7 cellular contexts compared by ENCODE assay signal in the genomic region with DNA sequence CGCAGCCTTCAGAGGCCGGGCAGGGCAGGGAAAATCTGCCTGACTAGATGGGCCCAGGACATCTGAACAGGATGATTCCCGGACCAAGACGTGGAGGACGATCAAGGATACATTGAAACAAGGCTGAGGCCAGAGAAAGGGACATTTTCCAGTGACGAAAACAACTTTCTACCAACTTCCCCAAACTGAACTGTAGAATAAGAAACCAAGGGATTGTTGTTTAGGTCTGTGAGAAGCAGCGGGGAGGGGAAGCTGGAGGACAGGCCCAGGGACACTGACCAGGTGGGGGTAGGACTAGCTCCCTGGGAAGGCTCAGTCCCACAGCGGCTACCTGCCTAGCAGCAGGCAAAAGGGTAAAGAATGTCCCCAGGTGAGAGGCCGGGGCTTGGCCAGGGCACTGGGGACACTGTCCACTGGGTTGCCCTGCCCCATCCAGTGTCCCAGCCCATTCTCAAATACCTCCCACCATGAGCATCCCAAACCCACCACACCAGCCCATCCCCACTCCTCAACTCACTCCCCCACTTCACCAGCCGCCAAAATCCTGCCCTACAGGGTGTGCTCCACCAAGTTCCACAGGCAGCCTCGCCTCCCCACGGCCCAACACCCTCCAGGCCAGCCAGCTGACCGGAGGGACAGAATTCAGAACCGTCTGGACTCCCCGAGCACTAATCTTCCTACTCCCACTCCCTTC. TPM values are rescaled to one million over a fixed set of nuclear protein-coding genes. Genes with fewer than 3 reads are reported as not detected.
A peak's percentile ranks its signal among the peaks of the same experiment; 100 is the strongest.
DNase-seq lines count a peak whose midpoint lies in the region; ATAC-seq, FAIRE-seq and TF ChIP-seq lines count a peak whose summit lies in the region.
"Had no signal": no experiment of that assay in that cellular context is flagged by ENCODE, and none has a peak within 500 bp of the region (broad histone marks: within the 10 kb centered on the region; RNA-seq: fewer than 3 reads in every experiment).

No MANE protein-coding gene starts in this region.

- no peaks in the 10 kb centered on the region for H4K20me1 ChIP-seq in GM12878 (ENCODE audit: control insufficient read depth, insufficient read depth)

- peak; percentile 18 for FAIRE-seq in GM12878 (lab: Jason Lieb, UNC)

- ATAC-seq in GM12878 (peak; percentile 5), naive B cell (ENCODE audit: low read depth in 2 of 2) (peak; percentile 47 to 63), HG02970 (IDR thresholded peaks at IDR 0.05; ENCODE audit: low FRiP score, unreplicated experiment) (no peak)

- H3K9me3 ChIP-seq in GM12878 (replicated peaks; ENCODE audit: control insufficient read depth, insufficient read depth, low read length), result no peaks in the 10 kb centered on the region

- CTCF ChIA-PET in GM12878 (lab: Yijun Ruan, JAX), result interaction anchor here (0.7 to 7.1 kb wide), 9 partner anchors 11 to 197 kb away, joined by 3 to 48 read pairs (median 5); no protein-coding TSS in a partner anchor

- DNase-seq in GM12865 (ENCODE audit: low read depth), result no peak
- no peak for DNase-seq in GM12878 (ENCODE audit: low read depth, low spot score)
- no peak for DNase-seq in naive B cell
- no peak for DNase-seq in ACHN
- DNase-seq in occipital lobe (lab: John Stamatoyannopoulos, UW), result no peak

- H3K79me2 ChIP-seq in GM12878 (ENCODE audit: control insufficient read depth, insufficient read depth, low read length), result peaks cover 52% of the 10 kb centered on the region

- TF ChIP-seq CTCF in GM12865 (IDR thresholded peaks at IDR 0.05; ENCODE audit: insufficient read depth, low read depth, low read length, missing control alignments) (no peak), GM12878 (IDR thresholded peaks at IDR 0.05 in 2 of 3, conservative IDR thresholded peaks at IDR 0.05 in 1 of 3; ENCODE audit: control insufficient read depth in 2 of 3, extremely low read depth in 1 of 3, insufficient read depth in 1 of 3, low read depth in 3 of 3, low read length in 3 of 3) (no peak)

- 30% methylated on average over 15 of the region's 15 CpGs for WGBS in GM12878 (ENCODE audit: insufficient coverage, insufficient replicate concordance, low lambda C conversion rate, missing lambda C conversion rate)

- no peaks in the 10 kb centered on the region for H3K9me3 Mint-ChIP-seq in naive B cell
- H3K9me3 Mint-ChIP-seq: T-cell had no signal

- no peak for TF ChIP-seq EP300 in GM12878 (IDR thresholded peaks at IDR 0.05; ENCODE audit: borderline replicate concordance in 1 of 2, control insufficient read depth in 1 of 2, low read depth in 2 of 2, low read length in 2 of 2)

- peak overlapping the region; percentile 79 for H3K4me2 ChIP-seq in GM12878 (ENCODE audit: control insufficient read depth, insufficient read depth)

- H3K27me3 Mint-ChIP-seq in naive B cell, result peaks cover 12 to 31% (median 13%) of the 10 kb centered on the region in 3 donors
- H3K27me3 Mint-ChIP-seq: T-cell had no signal

- peaks cover 11 to 14% (median 12%) of the 10 kb centered on the region in 3 donors for H3K4me1 Mint-ChIP-seq in naive B cell

- no peaks in the 10 kb centered on the region for H3K27me3 ChIP-seq in GM12878 (replicated peaks in 1 of 2; ENCODE audit: control insufficient read depth in 2 of 2, insufficient read depth in 2 of 2, low read length in 1 of 2)

- TF ChIP-seq POLR2A in GM12878 (IDR thresholded peaks at IDR 0.05; ENCODE audit: low read depth, low read length), result no peak

- H3K4me3 ChIP-seq in GM12865 (ENCODE audit: low read depth, low read length) (peak overlapping the region; percentile 75), GM12878 (peak overlapping the region; percentile 97)

- SMC1A ChIA-PET in GM12878 (lab: Charles Lee; ENCODE audit: uncharacterized antibody, unreplicated experiment), result interaction anchor here (0.9 to 4.2 kb wide), 5 partner anchors 11 to 125 kb away, joined by 3 to 19 read pairs (median 6); no protein-coding TSS in a partner anchor

- peak overlapping the region; percentile 97; the same call in 1 of the 2 replicates for H2AFZ ChIP-seq in GM12878 (ENCODE audit: control insufficient read depth, low read depth, low read length)

- intact Hi-C loops in GM12878 (cut with micrococcal nuclease; ENCODE audit: unreplicated experiment), result no loop called here

- BruUV-seq in GM12878 (replicated peaks; lab: Mats Ljungman, UMichigan), result no TSS peak

- peak overlapping the region in 3 of 8 donors; percentile 25 to 86 (median 83) for H3K4me3 Mint-ChIP-seq in naive B cell
- H3K4me3 Mint-ChIP-seq: T-cell had no signal

- H3K27ac ChIP-seq in GM12878 (ENCODE audit: control insufficient read depth, insufficient read depth), result peak overlapping the region; percentile 88

- no peaks in the 10 kb centered on the region for H3K36me3 ChIP-seq in GM12878 (ENCODE audit: control insufficient read depth in 2 of 2, insufficient read depth in 2 of 2, low read length in 1 of 2)

- no peaks in the 10 kb centered on the region for H3K36me3 Mint-ChIP-seq in naive B cell
- H3K36me3 Mint-ChIP-seq: T-cell had no signal

- RAD21 ChIA-PET in GM12878 (lab: Charles Lee; ENCODE audit: unreplicated experiment), result interaction anchor here (1.4 to 3.7 kb wide), 8 partner anchors 10 to 125 kb away, joined by 3 to 21 read pairs (median 11); no protein-coding TSS in a partner anchor

- in situ Hi-C loops in GM12878 (cut with MboI), result no loop called here
- in situ Hi-C loops in ACHN (cut with HindIII; ENCODE audit: low pct_ligation_motif_present, low pct_unique_long_range_greater_than_20kb, low sequenced_read_pairs), result no loop called here

- peak overlapping the region in 1 of 6 donors; percentile 81 for H3K27ac Mint-ChIP-seq in naive B cell
- H3K27ac Mint-ChIP-seq: T-cell had no signal

- POLR2A ChIA-PET in GM12878 (lab: Charles Lee), result interaction anchor here (0.5 to 2.6 kb wide), 10 partner anchors 8 to 173 kb away, joined by 3 to 14 read pairs (median 4); a partner anchor contains a TSS

- peaks cover 36% of the 10 kb centered on the region for H3K4me1 ChIP-seq in GM12878 (ENCODE audit: control insufficient read depth, insufficient read depth, low read length)

- H3K9ac ChIP-seq in GM12878 (ENCODE audit: control insufficient read depth, insufficient read depth, low read length), result peak overlapping the region; percentile 90

- TF ChIP-seq RAD21 in GM12878 (IDR thresholded peaks at IDR 0.05; ENCODE audit: insufficient read depth, low read depth, low read length), result no peak

RNA-seq across cellular contexts. Expression of a gene that starts 1.0 kb away (rescaled TPM):
- total RNA-seq in GM12878 (2013; cell fraction: nucleolus; rRNA removed), result 25.3 and 26.1 TPM in 2 replicates
- total RNA-seq in GM12878 (2014; rRNA removed) (11.7 and 14.1 TPM in 2 replicates), GM12878 (2014; rRNA removed; fragmentation: Illumina TruSeq; extraction: Trizol) (7.3 and 9.8 TPM in 2 replicates), GM12878 (2021) (16.2 and 16.5 TPM in 2 replicates), occipital lobe (14.8 TPM)
- polyA plus RNA-seq in GM12878 (2011; ENCODE audit: low read depth), result 4.1 TPM
- polyA plus RNA-seq in GM12878 (2011; rRNA removed) (16.5 and 18.9 TPM in 2 replicates), GM12878 (2014; fragmentation: Illumina TruSeq; extraction: Trizol) (6.4 and 14.8 TPM in 2 replicates), GM12878 (2014; fragmentation: Nextera tagmentation; extraction: Ambion mirVana) (under 1 TPM; 0.24 to 0.77 TPM), GM12878 (2014; rRNA removed) (12.7 and 13.1 TPM in 2 replicates), GM12878 (2016; fragmentation: Nextera tagmentation; extraction: Ambion mirVana) (10 to 100 TPM; 10.6 to 13.0 TPM), naive B cell (ENCODE audit: low read depth in 6 of 6) (1 to 10 TPM in 2 of 6 donors, under 1 TPM in 2, not detected in 2; 0.34 to 1.8 (median 1.0) TPM)
- polyA plus RNA-seq in GM12878 (2011; cell fraction: cytosol; rRNA removed), result 16.0 and 25.6 TPM in 2 replicates
- polyA plus RNA-seq in GM12878 (2011; cell fraction: nucleus; rRNA removed), result 30.0 and 37.3 TPM in 2 replicates
- polyA plus RNA-seq in GM12878 (2012), result 7.0 and 13.2 TPM in 2 replicates
- polyA minus RNA-seq in GM12878 (2011; rRNA and poly(A)+ RNA removed), result 22.5 and 36.4 TPM in 2 replicates
- 13.6 and 15.8 TPM in 2 replicates for polyA minus RNA-seq in GM12878 (2011; cell fraction: cytosol; rRNA and poly(A)+ RNA removed)
- 24.8 and 42.8 TPM in 2 replicates for polyA minus RNA-seq in GM12878 (2011; cell fraction: nucleus; rRNA and poly(A)+ RNA removed)

RNA-seq across cellular contexts. Expression of a gene that starts 30.4 kb away (rescaled TPM):
- total RNA-seq in GM12878 (2013; cell fraction: nucleolus; rRNA removed), result 2.3 and 2.8 TPM in 2 replicates
- total RNA-seq in GM12878 (2014; rRNA removed) (1.0 and 1.4 TPM in 2 replicates), GM12878 (2014; rRNA removed; fragmentation: Illumina TruSeq; extraction: Trizol) (0.60 and 0.72 TPM in 2 replicates), GM12878 (2021) (0.90 and 1.5 TPM in 2 replicates), occipital lobe (not detected)
- 0.33 TPM for polyA plus RNA-seq in GM12878 (2011; ENCODE audit: low read depth)
- polyA plus RNA-seq in GM12878 (2011; rRNA removed) (1.4 and 2.0 TPM in 2 replicates), GM12878 (2014; fragmentation: Illumina TruSeq; extraction: Trizol) (0.10 and 0.62 TPM in 2 replicates), GM12878 (2014; fragmentation: Nextera tagmentation; extraction: Ambion mirVana) (under 1 TPM; 0.10 to 0.20 TPM), GM12878 (2014; rRNA removed) (1.6 and 4.0 TPM in 2 replicates), GM12878 (2016; fragmentation: Nextera tagmentation; extraction: Ambion mirVana) (1 to 10 TPM; 1.4 to 2.3 TPM), naive B cell (ENCODE audit: low read depth in 6 of 6) (not detected)
- 4.7 and 9.6 TPM in 2 replicates for polyA plus RNA-seq in GM12878 (2011; cell fraction: cytosol; rRNA removed)
- polyA plus RNA-seq in GM12878 (2011; cell fraction: nucleus; rRNA removed), result 3.3 and 9.4 TPM in 2 replicates
- polyA plus RNA-seq in GM12878 (2012), result 1.6 and 2.4 TPM in 2 replicates
- 1.7 and 9.9 TPM in 2 replicates for polyA minus RNA-seq in GM12878 (2011; rRNA and poly(A)+ RNA removed)
- 2.7 and 6.9 TPM in 2 replicates for polyA minus RNA-seq in GM12878 (2011; cell fraction: cytosol; rRNA and poly(A)+ RNA removed)
- polyA minus RNA-seq in GM12878 (2011; cell fraction: nucleus; rRNA and poly(A)+ RNA removed), result 0.60 and 6.0 TPM in 2 replicates

RNA-seq across cellular contexts. Expression of a gene that starts 34.5 kb away (rescaled TPM):
- total RNA-seq in GM12878 (2013; cell fraction: nucleolus; rRNA removed), result not detected in 2 replicates
- total RNA-seq in GM12878 (2014; rRNA removed), result not detected in 2 replicates
- total RNA-seq in GM12878 (2014; rRNA removed; fragmentation: Illumina TruSeq; extraction: Trizol), result not detected in 2 replicates
- 0.56 and 0.69 TPM in 2 replicates for total RNA-seq in GM12878 (2021)
- polyA plus RNA-seq in GM12878 (2011; ENCODE audit: low read depth), result not detected
- not detected in 2 replicates for polyA plus RNA-seq in GM12878 (2011; rRNA removed)
- not detected in 2 replicates for polyA plus RNA-seq in GM12878 (2011; cell fraction: cytosol; rRNA removed)
- not detected in 2 replicates for polyA plus RNA-seq in GM12878 (2011; cell fraction: nucleus; rRNA removed)
- not detected in 2 replicates for polyA plus RNA-seq in GM12878 (2012)
- polyA plus RNA-seq in GM12878 (2014; fragmentation: Illumina TruSeq; extraction: Trizol), result not detected in 2 replicates
- polyA plus RNA-seq in GM12878 (2014; fragmentation: Nextera tagmentation; extraction: Ambion mirVana), result not detected
- 0.03 TPM in 1 of 2 replicates, not detected in the other for polyA plus RNA-seq in GM12878 (2014; rRNA removed)
- polyA plus RNA-seq in GM12878 (2016; fragmentation: Nextera tagmentation; extraction: Ambion mirVana), result under 1 TPM in 1 of 2 experiments, not detected in 1; 0.14 TPM
- polyA minus RNA-seq in GM12878 (2011; rRNA and poly(A)+ RNA removed), result not detected in 2 replicates
- not detected in 2 replicates for polyA minus RNA-seq in GM12878 (2011; cell fraction: cytosol; rRNA and poly(A)+ RNA removed)
- polyA minus RNA-seq in GM12878 (2011; cell fraction: nucleus; rRNA and poly(A)+ RNA removed), result not detected in 2 replicates
- not detected for polyA plus RNA-seq in naive B cell (ENCODE audit: low read depth in 6 of 6)
- not detected for total RNA-seq in occipital lobe

RNA-seq across cellular contexts. Expression of a gene that starts 43.1 kb away (rescaled TPM):
- total RNA-seq in GM12878 (2013; cell fraction: nucleolus; rRNA removed), result not detected in 2 replicates
- total RNA-seq in GM12878 (2014; rRNA removed), result not detected in 2 replicates
- not detected in 2 replicates for total RNA-seq in GM12878 (2014; rRNA removed; fragmentation: Illumina TruSeq; extraction: Trizol)
- 0.44 and 0.45 TPM in 2 replicates for total RNA-seq in GM12878 (2021)
- not detected for polyA plus RNA-seq in GM12878 (2011; ENCODE audit: low read depth)
- polyA plus RNA-seq in GM12878 (2011; rRNA removed), result not detected in 2 replicates
- not detected in 2 replicates for polyA plus RNA-seq in GM12878 (2011; cell fraction: cytosol; rRNA removed)
- 0.07 TPM in 1 of 2 replicates, not detected in the other for polyA plus RNA-seq in GM12878 (2011; cell fraction: nucleus; rRNA removed)
- 0.23 and 0.31 TPM in 2 replicates for polyA plus RNA-seq in GM12878 (2012)
- polyA plus RNA-seq in GM12878 (2014; fragmentation: Illumina TruSeq; extraction: Trizol), result not detected in 2 replicates
- polyA plus RNA-seq in GM12878 (2014; fragmentation: Nextera tagmentation; extraction: Ambion mirVana), result not detected
- not detected in 2 replicates for polyA plus RNA-seq in GM12878 (2014; rRNA removed)
- polyA plus RNA-seq in GM12878 (2016; fragmentation: Nextera tagmentation; extraction: Ambion mirVana), result under 1 TPM in 1 of 2 experiments, not detected in 1; 0.24 TPM
- polyA minus RNA-seq in GM12878 (2011; rRNA and poly(A)+ RNA removed), result not detected in 2 replicates
- 0.94 and 4.8 TPM in 2 replicates for polyA minus RNA-seq in GM12878 (2011; cell fraction: cytosol; rRNA and poly(A)+ RNA removed)
- 0.48 and 2.2 TPM in 2 replicates for polyA minus RNA-seq in GM12878 (2011; cell fraction: nucleus; rRNA and poly(A)+ RNA removed)
- polyA plus RNA-seq in naive B cell (ENCODE audit: low read depth in 6 of 6), result under 1 TPM in 3 of 6 donors, not detected in 3; 0.20 to 0.90 (median 0.22) TPM
- total RNA-seq in occipital lobe, result 1.9 TPM
